In the genomic region with DNA sequence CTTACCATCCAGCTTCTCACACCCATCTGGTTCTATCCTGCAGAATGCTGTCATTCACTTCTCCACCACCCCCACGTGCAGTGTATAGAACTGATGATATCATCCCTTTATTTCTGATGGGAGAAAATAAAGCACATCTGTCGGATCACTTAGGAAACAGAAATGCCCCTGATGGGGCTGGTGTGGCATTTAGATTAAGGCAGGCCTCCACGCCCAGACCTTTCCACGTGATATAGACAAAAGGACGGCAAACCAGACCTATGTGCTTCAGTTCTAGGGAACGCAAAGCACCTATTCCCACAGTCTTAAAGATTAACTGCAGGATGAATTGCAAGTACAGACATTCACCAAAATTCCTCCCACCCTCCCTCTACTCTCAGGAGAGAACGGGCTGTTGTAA, we compare ENCODE assay signal across 1 cellular context.
TF ChIP-seq lines count a peak whose summit lies in the region.

No MANE protein-coding gene starts in this region.

TF ChIP-seq in endothelial cell of umbilical vein, 7 proteins besides CTCF, POLR2A, EP300 and RAD21:
- no peak for TF ChIP-seq MYC (IDR thresholded peaks at IDR 0.05; ENCODE audit: low read depth, low read length)
- no peak for TF ChIP-seq GATA2 (IDR thresholded peaks at IDR 0.05; ENCODE audit: insufficient read depth, insufficient read length, low read depth, low read length)
- no peak for TF ChIP-seq FOS (IDR thresholded peaks at IDR 0.05; ENCODE audit: borderline replicate concordance, insufficient read depth, low read length)
- no peak for TF ChIP-seq EZH2 (IDR thresholded peaks at IDR 0.05; ENCODE audit: borderline replicate concordance, low read depth, low read length, severe bottlenecking)
- TF ChIP-seq JUN (IDR thresholded peaks at IDR 0.05; ENCODE audit: borderline replicate concordance, insufficient read depth, insufficient read length, low read depth) = no peak
